ENCODE assay signal across 1 cellular context in the genomic region with DNA sequence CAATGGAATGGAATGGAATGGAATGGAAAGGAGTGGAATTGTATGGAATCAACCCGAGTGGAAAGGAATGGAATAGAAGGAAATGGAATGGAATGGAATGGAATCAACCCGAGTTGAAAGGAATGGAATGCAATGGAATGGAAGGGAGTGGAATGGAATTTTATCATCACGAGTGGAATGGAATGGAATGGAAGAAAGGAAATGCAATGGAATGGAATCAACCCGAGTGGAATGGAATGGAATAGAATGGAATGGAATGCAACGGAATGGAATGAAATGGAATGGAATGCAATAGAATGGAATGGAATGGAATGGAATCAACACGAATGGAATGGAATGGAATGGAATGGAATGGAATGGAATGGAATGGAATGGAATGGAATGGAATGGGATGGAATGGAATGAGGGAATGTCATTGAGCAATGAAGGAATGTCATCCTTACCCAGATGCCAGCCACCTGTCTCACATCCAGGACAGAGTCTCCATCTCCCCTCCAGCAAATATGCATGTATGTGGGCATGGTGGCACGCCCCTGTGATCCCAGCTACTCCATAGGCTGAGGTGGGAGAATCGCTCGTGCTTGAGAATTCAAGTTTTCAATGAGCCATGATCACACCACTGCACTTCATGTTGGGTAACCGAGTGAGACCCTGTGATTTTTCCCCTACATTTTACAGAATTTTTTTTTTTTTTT.
TF ChIP-seq lines count a peak whose summit lies in the region.

No MANE protein-coding gene starts in this region.

TF ChIP-seq in H1, 55 proteins besides CTCF, POLR2A, EP300 and RAD21:
- TF ChIP-seq EZH2 (IDR thresholded peaks at IDR 0.05; ENCODE audit: low read depth, low read length, severe bottlenecking) = peak; percentile 23
